ENCODE assay signal across 1 cellular context in the genomic region with DNA sequence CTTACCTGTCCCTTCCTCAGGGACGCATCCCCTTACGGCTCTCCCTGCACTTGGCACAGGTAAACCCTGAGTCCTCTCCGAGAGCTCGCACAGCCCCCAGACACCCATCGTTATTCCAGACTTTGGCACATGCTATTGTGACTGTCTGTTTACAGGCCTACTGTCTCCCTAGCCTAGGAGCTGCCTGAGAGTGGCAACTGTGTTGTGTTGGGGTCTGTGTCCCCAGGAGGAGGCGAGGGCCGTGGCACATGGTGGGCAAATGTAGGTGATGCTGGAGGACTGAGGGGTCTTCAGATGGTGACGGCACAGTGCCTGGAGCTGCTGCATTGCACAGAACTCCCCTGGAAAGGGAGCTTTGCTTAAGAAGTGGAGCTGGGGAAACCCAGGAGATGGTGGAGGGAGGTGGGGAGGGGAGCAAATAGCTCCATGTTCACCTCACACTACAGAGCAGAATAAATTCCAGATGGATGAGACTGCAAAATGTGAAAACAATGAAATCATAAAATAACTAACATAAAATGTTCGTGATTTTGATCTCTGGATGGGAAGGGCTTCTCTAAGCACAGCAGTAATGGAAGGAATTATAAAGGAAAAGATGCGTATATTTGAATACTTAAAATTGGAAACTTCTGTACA.
TF ChIP-seq lines count a peak whose summit lies in the region.

No MANE protein-coding gene starts in this region.

TF ChIP-seq in endothelial cell of umbilical vein, 7 proteins besides CTCF, POLR2A, EP300 and RAD21:
- no peak for TF ChIP-seq EZH2 (IDR thresholded peaks at IDR 0.05; ENCODE audit: borderline replicate concordance, low read depth, low read length, severe bottlenecking)
- no peak for TF ChIP-seq GATA2 (IDR thresholded peaks at IDR 0.05; ENCODE audit: insufficient read depth, insufficient read length, low read depth, low read length)
- TF ChIP-seq FOS (IDR thresholded peaks at IDR 0.05; ENCODE audit: borderline replicate concordance, insufficient read depth, low read length), result no peak
- no peak for TF ChIP-seq JUN (IDR thresholded peaks at IDR 0.05; ENCODE audit: borderline replicate concordance, insufficient read depth, insufficient read length, low read depth)
- TF ChIP-seq, protein P1, sequence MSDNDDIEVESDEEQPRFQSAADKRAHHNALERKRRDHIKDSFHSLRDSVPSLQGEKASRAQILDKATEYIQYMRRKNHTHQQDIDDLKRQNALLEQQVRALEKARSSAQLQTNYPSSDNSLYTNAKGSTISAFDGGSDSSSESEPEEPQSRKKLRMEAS (IDR thresholded peaks at IDR 0.05; ENCODE audit: insufficient read depth, insufficient read length), result no peak
- TF ChIP-seq POLR2AphosphoS5 (IDR thresholded peaks at IDR 0.05; ENCODE audit: insufficient read depth, low read depth, low read length), result no peak
- TF ChIP-seq MYC (IDR thresholded peaks at IDR 0.05; ENCODE audit: low read depth, low read length), result no peak
